8 cellular contexts compared by ENCODE assay signal in the genomic region with DNA sequence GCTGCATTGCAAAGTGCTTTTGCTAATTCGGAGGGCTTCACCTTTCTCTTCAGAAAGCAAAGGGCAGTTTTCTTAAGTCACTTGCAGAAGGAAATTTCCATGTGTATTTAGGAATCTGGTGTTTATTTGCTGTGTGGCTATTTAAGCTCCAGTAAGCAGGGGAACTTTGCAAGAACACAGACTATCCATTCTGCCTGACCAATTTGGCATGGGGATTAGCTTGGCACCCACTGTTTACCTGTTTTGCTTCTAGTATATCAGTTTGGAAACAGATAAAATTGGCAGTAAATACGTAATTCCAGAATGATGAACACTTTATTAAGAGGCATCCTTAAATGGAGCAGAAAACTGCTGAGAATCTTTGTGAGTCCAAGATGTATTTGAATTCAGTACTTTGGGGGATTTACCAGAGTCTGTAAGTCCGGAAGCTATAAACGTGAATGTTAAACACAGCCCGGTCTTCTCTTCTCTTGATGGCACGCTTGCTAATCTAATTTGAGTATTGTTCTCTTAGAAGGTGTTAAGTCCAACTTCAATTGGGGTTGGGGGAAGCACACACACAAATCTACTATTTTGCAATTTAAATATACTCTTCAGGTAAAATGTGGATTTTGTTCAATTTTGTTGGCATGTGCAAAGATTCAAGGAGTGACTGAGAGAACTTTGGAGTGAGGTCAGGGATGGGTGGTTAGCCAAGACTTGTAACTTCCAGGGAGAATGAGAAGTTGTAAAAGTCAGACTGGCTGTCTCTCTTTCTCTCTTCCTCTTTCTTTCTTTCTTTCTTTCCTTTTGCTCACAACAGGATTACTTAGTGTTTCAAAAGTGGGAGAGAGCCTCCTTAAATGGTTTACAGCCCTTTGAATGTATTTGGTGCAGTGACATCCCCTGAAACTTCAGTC. TPM values are rescaled to one million over a fixed set of nuclear protein-coding genes. Genes with fewer than 3 reads are reported as not detected.
A peak's percentile ranks its signal among the peaks of the same experiment; 100 is the strongest.
DNase-seq lines count a peak whose midpoint lies in the region; ATAC-seq and TF ChIP-seq lines count a peak whose summit lies in the region.

No MANE protein-coding gene starts in this region.

- H3K27me3 Mint-ChIP-seq in activated naive CD8-positive, alpha-beta T cell treated with anti-CD3 and anti-CD28 coated beads, Interleukin-2, amount 10 ng/mL, durations not matched to agents 7 days and 5 days: no peaks in the 10 kb centered on the region
- H3K27me3 Mint-ChIP-seq in activated naive CD8-positive, alpha-beta T cell treated with anti-CD3 and anti-CD28 coated beads, Interleukin-2, amount 50 U/mL, for 24 hours: no peaks in the 10 kb centered on the region

- peak overlapping the region; percentile 63 for H3K4me3 Mint-ChIP-seq in activated naive CD8-positive, alpha-beta T cell treated with anti-CD3 and anti-CD28 coated beads, Interleukin-2, amount 10 ng/mL, durations not matched to agents 7 days and 5 days
- no peak overlapping the region for H3K4me3 Mint-ChIP-seq in activated naive CD8-positive, alpha-beta T cell treated with anti-CD3 and anti-CD28 coated beads, Interleukin-2, amount 50 U/mL, for 24 hours

- H3K36me3 Mint-ChIP-seq in activated naive CD8-positive, alpha-beta T cell treated with anti-CD3 and anti-CD28 coated beads, Interleukin-2, amount 10 ng/mL, durations not matched to agents 7 days and 5 days: peaks cover 3% of the 10 kb centered on the region
- H3K36me3 Mint-ChIP-seq in activated naive CD8-positive, alpha-beta T cell treated with anti-CD3 and anti-CD28 coated beads, Interleukin-2, amount 50 U/mL, for 24 hours (ENCODE audit: low read depth): no peaks in the 10 kb centered on the region

- DNase-seq in activated naive CD8-positive, alpha-beta T cell treated with anti-CD3 and anti-CD28 coated beads, Interleukin-2, amount 10 ng/mL, durations not matched to agents 7 days and 5 days: no peak
- DNase-seq in activated naive CD8-positive, alpha-beta T cell treated with anti-CD3 and anti-CD28 coated beads, Interleukin-2, amount 50 U/mL, for 24 hours: no peak
- DNase-seq in adipocyte (ENCODE audit: low read depth): peak; percentile 18
- DNase-seq in lower leg skin (ENCODE audit: low spot score in 2 of 2): peak in 1 of 2 donors; percentile 21
- DNase-seq in transverse colon: no peak
- DNase-seq in NCI-H1436 (lab: John Stamatoyannopoulos, UW): no peak
- no peak for DNase-seq in G401 (ENCODE audit: low spot score)
- no peak for DNase-seq in NCI-H524 (lab: John Stamatoyannopoulos, UW)

- TF ChIP-seq CTCF in lower leg skin (IDR thresholded peaks at IDR 0.05): no peak
- TF ChIP-seq CTCF in transverse colon (IDR thresholded peaks at IDR 0.05): no peak

- H3K9me3 ChIP-seq in adipocyte (ENCODE audit: control insufficient read depth, low read length) (no peaks in the 10 kb centered on the region), transverse colon (no peaks in the 10 kb centered on the region)

- H3K4me3 ChIP-seq in adipocyte (ENCODE audit: low read length): peak overlapping the region; percentile 92
- H3K4me3 ChIP-seq in lower leg skin (ENCODE audit: low read depth, poor library complexity, severe bottlenecking): peak overlapping the region; percentile 6
- H3K4me3 ChIP-seq in transverse colon: peak overlapping the region; percentile 5 to 49 (median 26)

- H3K9ac ChIP-seq in adipocyte (ENCODE audit: low read length): peak overlapping the region; percentile 91

- peaks cover 60% of the 10 kb centered on the region for H3K4me1 ChIP-seq in adipocyte (ENCODE audit: control insufficient read depth, insufficient read depth, low read length)
- peaks cover 5 to 35% (median 22%) of the 10 kb centered on the region in 4 donors for H3K4me1 ChIP-seq in transverse colon

- H3K36me3 ChIP-seq in adipocyte (ENCODE audit: control insufficient read depth, insufficient read depth, low read length, severe bottlenecking) (no peaks in the 10 kb centered on the region), transverse colon (no peaks in the 10 kb centered on the region)

- peak overlapping the region; percentile 84 to 87 (median 86) for H3K27ac ChIP-seq in transverse colon

- H3K27me3 ChIP-seq in adipocyte (replicated peaks; ENCODE audit: control insufficient read depth, insufficient read depth, low read length): no peaks in the 10 kb centered on the region
- H3K27me3 ChIP-seq in transverse colon: peaks cover 53% of the 10 kb centered on the region

- in situ Hi-C loops in transverse colon (cut with MboI; ENCODE audit: low pct_ligation_motif_present in 1 of 4, low pct_unique_long_range_greater_than_20kb in 1 of 4, low sequenced_read_pairs in 3 of 4) (no loop called here), G401 (cut with HindIII; ENCODE audit: low sequenced_read_pairs) (no loop called here)

- no peak for TF ChIP-seq EP300 in transverse colon (IDR thresholded peaks at IDR 0.05; ENCODE audit: low read depth)

- H3K4me1 Mint-ChIP-seq in activated naive CD8-positive, alpha-beta T cell treated with anti-CD3 and anti-CD28 coated beads, Interleukin-2, amount 10 ng/mL, durations not matched to agents 7 days and 5 days: peaks cover 24% of the 10 kb centered on the region
- H3K4me1 Mint-ChIP-seq in activated naive CD8-positive, alpha-beta T cell treated with anti-CD3 and anti-CD28 coated beads, Interleukin-2, amount 50 U/mL, for 24 hours: peaks cover 19% of the 10 kb centered on the region

- 22 to 27% methylated on average over 6 of the region's 6 CpGs for WGBS in lower leg skin, 2 donors
- 0 to 19% methylated on average over 2 to 6 of the region's 6 CpGs for WGBS in transverse colon (ENCODE audit: low coverage in 1 of 2), 2 donors

- no peak for ATAC-seq in activated naive CD8-positive, alpha-beta T cell treated with anti-CD3 and anti-CD28 coated beads, Interleukin-2, amount 10 ng/mL, durations not matched to agents 7 days and 5 days (ENCODE audit: low read depth)
- ATAC-seq in activated naive CD8-positive, alpha-beta T cell treated with anti-CD3 and anti-CD28 coated beads, Interleukin-2, amount 50 U/mL, for 24 hours: no peak

- no peak overlapping the region for H3K27ac Mint-ChIP-seq in activated naive CD8-positive, alpha-beta T cell treated with anti-CD3 and anti-CD28 coated beads, Interleukin-2, amount 10 ng/mL, durations not matched to agents 7 days and 5 days
- no peak overlapping the region for H3K27ac Mint-ChIP-seq in activated naive CD8-positive, alpha-beta T cell treated with anti-CD3 and anti-CD28 coated beads, Interleukin-2, amount 50 U/mL, for 24 hours

- TF ChIP-seq POLR2A in lower leg skin (IDR thresholded peaks at IDR 0.05) (no peak), transverse colon (IDR thresholded peaks at IDR 0.05) (no peak)

- H3K9me3 Mint-ChIP-seq in activated naive CD8-positive, alpha-beta T cell treated with anti-CD3 and anti-CD28 coated beads, Interleukin-2, amount 10 ng/mL, durations not matched to agents 7 days and 5 days: no peaks in the 10 kb centered on the region
- H3K9me3 Mint-ChIP-seq in activated naive CD8-positive, alpha-beta T cell treated with anti-CD3 and anti-CD28 coated beads, Interleukin-2, amount 50 U/mL, for 24 hours: no peaks in the 10 kb centered on the region

- POLR2A ChIA-PET in activated naive CD8-positive, alpha-beta T cell treated with anti-CD3 and anti-CD28 coated beads, Interleukin-2, amount 10 ng/mL, durations not matched to agents 7 days and 5 days (lab: Charles Lee): interaction anchor here (0.6 to 2.8 kb wide), 9 partner anchors 10 to 63 kb away, joined by 3 to 34 read pairs (median 3); a partner anchor contains a TSS

- intact Hi-C loops in lower leg skin (cut with DNase I; ENCODE audit: low total_unique reads) (no loop called here), transverse colon (cut with DNase I; ENCODE audit: low total_unique reads) (no loop called here)

RNA-seq across cellular contexts. Expression of a gene that starts 0.7 kb away (rescaled TPM):
- total RNA-seq in activated naive CD8-positive, alpha-beta T cell treated with anti-CD3 and anti-CD28 coated beads, Interleukin-2, amount 10 ng/mL, durations not matched to agents 7 days and 5 days: 1 to 10 TPM; 4.4 to 4.5 TPM
- total RNA-seq in lower leg skin (10 to 100 TPM in 3 of 4 donors, 1 to 10 TPM in 1; 6.7 to 25.0 (median 16.7) TPM), transverse colon (10 to 100 TPM in 1 of 4 donors, 1 to 10 TPM in 3; 4.2 to 16.5 (median 7.7) TPM)
- not detected in 2 replicates for total RNA-seq in G401 (2014; rRNA removed; shearing (Covaris generic))

Comparison
In these comparisons a context has a peak if more than half of its experiments do, and no peak if none do; other contexts are left out.
1. H3K4me3 ChIP-seq: peak in every context shown above with its lines; median percentile 92 in adipocyte; 26 in transverse colon; 6 in lower leg skin.